ENCODE assay signal across 7 cellular contexts in genomic region chr3:50674349-50675178, GRCh38. TPM values are rescaled to one million over a fixed set of nuclear protein-coding genes. Genes with fewer than 3 reads are reported as not detected.
DNase-seq lines count a peak whose midpoint lies in the region; TF ChIP-seq lines count a peak whose summit lies in the region.

Gene DOCK3 (plus strand): TSS chr3:50674927. CDS start chr3:50675264, 337 bp downstream.

- peaks cover 3% of the 10 kb centered on the region for H3K36me3 Mint-ChIP-seq in IgD-negative memory B cell

- peaks cover 5 to 6% (median 5%) of the 10 kb centered on the region in 3 donors for H3K4me1 Mint-ChIP-seq in IgD-negative memory B cell

- in situ Hi-C loops in GM13976 (cut with MboI; ENCODE audit: low sequenced_read_pairs, unreplicated experiment): no loop called here

- peak within 1 kb of the TSS in 1 of 3 donors; percentile 1 for H3K27ac Mint-ChIP-seq in IgD-negative memory B cell

- no peaks in the 10 kb centered on the region for H3K27me3 ChIP-seq in layer of hippocampus (ENCODE audit: control insufficient read depth, insufficient read depth, low read length)

- peak within 1 kb of the TSS; percentile 65 to 92 (median 78) for H3K4me3 Mint-ChIP-seq in IgD-negative memory B cell

- peak; percentile 85 for DNase-seq in GM13976 (ENCODE audit: low spot score)
- peak; percentile 67 for DNase-seq in activated CD4-positive, CD25-positive, alpha-beta regulatory T cell treated with anti-CD3 and anti-CD28 coated beads, Interleukin-2, amount 50 U/mL, for 72 hours
- DNase-seq in cerebellar cortex (ENCODE audit: low spot score): peak; percentile 49
- DNase-seq in stimulated activated CD4-positive, alpha-beta T cell treated with anti-CD3 and anti-CD28 coated beads, Interleukin-2, amount 100 ng/mL, for 4 hours (ENCODE audit: low read depth): peak; percentile 44
- DNase-seq in DMS114 treated with DMSO at 0.1 percent for 48 hours (lab: John Stamatoyannopoulos, UW; ENCODE audit: unreplicated experiment): no peak

- peak within 1 kb of the TSS; percentile 46 for H3K27ac ChIP-seq in layer of hippocampus (ENCODE audit: low read depth, low read length)

- H3K9me3 Mint-ChIP-seq in IgD-negative memory B cell: no peaks in the 10 kb centered on the region

- TF ChIP-seq CTCF in GM13976 (IDR thresholded peaks at IDR 0.05; ENCODE audit: borderline replicate concordance, control extremely low read depth, extremely low read depth, insufficient read depth, missing control alignments): no peak

- peaks cover 35% of the 10 kb centered on the region for H3K27me3 Mint-ChIP-seq in IgD-negative memory B cell

RNA-seq across cellular contexts. Expression of gene DOCK3, which starts in this region (rescaled TPM):
- not detected for polyA plus RNA-seq in IgD-negative memory B cell
